Comparison of ENCODE assay signal across 19 cellular contexts in the genomic region with DNA sequence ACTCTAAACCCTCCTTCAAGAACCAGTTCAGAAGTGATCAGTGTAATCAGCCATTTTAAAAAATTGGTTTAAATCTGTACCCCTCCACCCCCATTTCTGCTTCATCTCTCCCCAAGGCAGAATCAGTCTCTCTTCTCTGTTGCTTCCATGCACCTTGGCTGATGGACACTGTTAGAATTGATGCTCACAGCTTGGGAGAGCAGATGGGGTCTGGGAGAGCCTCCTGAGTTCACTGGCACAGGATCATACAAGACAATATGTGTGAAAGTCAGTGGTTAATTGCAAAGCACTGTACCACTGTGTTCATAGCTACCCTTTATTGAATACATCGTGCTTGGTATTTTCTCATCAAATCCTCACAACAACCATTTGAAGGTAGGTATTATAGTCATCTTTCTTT.
"Had no signal": no experiment of that assay in that cellular context is flagged by ENCODE, and none has a peak within 500 bp of the region (broad histone marks: within the 10 kb centered on the region; RNA-seq: fewer than 3 reads in every experiment).

No MANE protein-coding gene starts in this region.

- H3K36me3 ChIP-seq: neural progenitor cell, prostate gland, tibial nerve, vagina had no signal

- H3K27ac ChIP-seq: neural progenitor cell, tibial nerve, vagina had no signal

- H3K9ac ChIP-seq: neural progenitor cell had no signal

- H3K4me3 Mint-ChIP-seq: activated CD4-positive, alpha-beta T cell treated with anti-CD3 and anti-CD28 coated beads, Interleukin-2, amount 10 ng/mL, durations not matched to agents 24 days and 14 days; activated CD8-positive, alpha-beta T cell treated with anti-CD3 and anti-CD28 coated beads for 36 hours; activated T-cell treated with anti-CD3 and anti-CD28 coated beads, Interleukin-2, amount 50 U/mL, for 24 hours; brain; naive thymus-derived CD4-positive, alpha-beta T cell; neural progenitor cell; T-helper 2 cell treated with Interferon-gamma antibody and Interleukin-4, amounts not matched to agents 5 μg/mL and 100 μg/mL, for 36 hours had no signal

- DNase-seq: activated CD4-positive, alpha-beta T cell treated with anti-CD3 and anti-CD28 coated beads, Interleukin-2, amount 10 ng/mL, durations not matched to agents 24 days and 14 days; activated CD4-positive, CD25-positive, alpha-beta regulatory T cell; activated CD8-positive, alpha-beta T cell treated with anti-CD3 and anti-CD28 coated beads for 36 hours; activated naive CD4-positive, alpha-beta T cell treated with Interleukin-2 at 50 U/mL for 16 hours; activated T-cell treated with anti-CD3 and anti-CD28 coated beads, Interleukin-2, amount 50 U/mL, for 24 hours; cortex of kidney; kidney glomerular epithelial cell; naive thymus-derived CD4-positive, alpha-beta T cell; right cardiac atrium; stimulated activated CD4-positive, alpha-beta T cell treated with anti-CD3 and anti-CD28 coated beads, Interleukin-2, amount 100 ng/mL, for 24 hours; stimulated activated naive CD4-positive, alpha-beta T cell treated with Interleukin-2 at 50 U/mL for 16 hours had no signal

- H3K36me3 Mint-ChIP-seq: brain; naive thymus-derived CD4-positive, alpha-beta T cell had no signal

- H3K9me3 ChIP-seq: prostate gland, tibial nerve, vagina had no signal

- FAIRE-seq: frontal cortex had no signal

- H3K27me3 ChIP-seq: neural progenitor cell, tibial nerve, vagina had no signal

- H3K27ac Mint-ChIP-seq: activated CD4-positive, alpha-beta T cell treated with anti-CD3 and anti-CD28 coated beads, Interleukin-2, amount 10 ng/mL, durations not matched to agents 24 days and 14 days; activated CD8-positive, alpha-beta T cell treated with anti-CD3 and anti-CD28 coated beads for 36 hours; activated T-cell treated with anti-CD3 and anti-CD28 coated beads, Interleukin-2, amount 50 U/mL, for 24 hours; activated T-helper 2 cell treated with anti-CD3 and anti-CD28 coated beads, Interferon-gamma antibody, Interleukin-2, Interleukin-4, amounts not matched to agents 10 μg/mL and 5 μg/mL and 100 μg/mL, durations not matched to agents 14 hours and 24 hours and 36 hours; naive thymus-derived CD4-positive, alpha-beta T cell; neural progenitor cell; T-helper 2 cell treated with Interferon-gamma antibody and Interleukin-4, amounts not matched to agents 5 μg/mL and 100 μg/mL, for 36 hours had no signal

- ATAC-seq: activated CD8-positive, alpha-beta T cell treated with anti-CD3 and anti-CD28 coated beads for 36 hours; right cardiac atrium had no signal

- H3K4me3 ChIP-seq: neural progenitor cell, prostate gland, tibial nerve, vagina had no signal

- H2AFZ ChIP-seq: neural progenitor cell had no signal

- H3K4me1 Mint-ChIP-seq: activated CD4-positive, alpha-beta T cell treated with anti-CD3 and anti-CD28 coated beads, Interleukin-2, amount 10 ng/mL, durations not matched to agents 24 days and 14 days had no signal

- H3K9me3 Mint-ChIP-seq: activated CD4-positive, alpha-beta T cell treated with anti-CD3 and anti-CD28 coated beads, Interleukin-2, amount 10 ng/mL, durations not matched to agents 24 days and 14 days; activated CD8-positive, alpha-beta T cell treated with anti-CD3 and anti-CD28 coated beads for 36 hours; activated T-cell treated with anti-CD3 and anti-CD28 coated beads, Interleukin-2, amount 50 U/mL, for 24 hours; activated T-helper 2 cell treated with anti-CD3 and anti-CD28 coated beads, Interferon-gamma antibody, Interleukin-2, Interleukin-4, amounts not matched to agents 10 μg/mL and 5 μg/mL and 100 μg/mL, durations not matched to agents 14 hours and 24 hours and 36 hours; brain; naive thymus-derived CD4-positive, alpha-beta T cell; neural progenitor cell; T-helper 2 cell treated with Interferon-gamma antibody and Interleukin-4, amounts not matched to agents 5 μg/mL and 100 μg/mL, for 36 hours had no signal
